ENCODE assay signal across 33 cellular contexts in genomic region chr1:223462866-223463404, GRCh38.
"Had no signal": no experiment of that assay in that cellular context is flagged by ENCODE, and none has a peak within 500 bp of the region (broad histone marks: within the 10 kb centered on the region; RNA-seq: fewer than 3 reads in every experiment).

No MANE protein-coding gene starts in this region.

- H3K4me3 ChIP-seq: adrenal gland, cardiac muscle cell had no signal

- ATAC-seq: activated CD8-positive, alpha-beta memory T cell treated with anti-CD3 and anti-CD28 coated beads, Interleukin-2, amount 10 ng/mL, durations not matched to agents 7 days and 5 days; activated CD8-positive, alpha-beta T cell treated with anti-CD3 and anti-CD28 coated beads, Interleukin-2, amount 10 ng/mL, durations not matched to agents 7 days and 5 days; activated naive CD4-positive, alpha-beta T cell treated with anti-CD3 and anti-CD28 coated beads, Interleukin-2, amount 50 U/mL, for 72 hours; activated T-cell treated with anti-CD3 and anti-CD28 coated beads, Interleukin-2, amount 50 U/mL, for 4 hours; activated T-cell treated with anti-CD3 and anti-CD28 coated beads, Interleukin-2, amount 50 U/mL, for 72 hours; activated T-helper 17 cell treated with anti-CD3 and anti-CD28 coated beads, Interleukin-2, amount 50 U/mL, for 72 hours had no signal

- H3K27ac ChIP-seq: adrenal gland, cardiac muscle cell, VCaP had no signal

- H3K9me3 ChIP-seq: adrenal gland had no signal

- H3K36me3 ChIP-seq: adrenal gland, cardiac muscle cell had no signal

- H3K27me3 ChIP-seq: adrenal gland, cardiac muscle cell had no signal

- FAIRE-seq: bronchial epithelial cell, TTC549 had no signal

- DNase-seq: activated B cell treated with CpG ODN at 0.5 μM for 24 hours; activated CD4-positive, alpha-beta memory T cell treated with anti-CD3 and anti-CD28 coated beads, Interleukin-2, amount 10 ng/mL, durations not matched to agents 7 days and 5 days; activated CD4-positive, alpha-beta T cell treated with anti-CD3 and anti-CD28 coated beads for 4 hours; activated CD4-positive, alpha-beta T cell treated with anti-CD3 and anti-CD28 coated beads, Interleukin-2, amount 10 ng/mL, durations not matched to agents 7 days and 5 days; activated CD4-positive, alpha-beta T cell treated with anti-CD3 and anti-CD28 coated beads, Interleukin-2, amount 50 U/mL, for 48 hours; activated CD4-positive, CD25-positive, alpha-beta regulatory T cell treated with anti-CD3 and anti-CD28 coated beads, Interleukin-2, amount 50 U/mL, for 72 hours; activated CD8-positive, alpha-beta memory T cell treated with anti-CD3 and anti-CD28 coated beads for 24 hours; activated CD8-positive, alpha-beta memory T cell treated with anti-CD3 and anti-CD28 coated beads, Interleukin-2, amount 10 ng/mL, durations not matched to agents 7 days and 5 days; activated CD8-positive, alpha-beta T cell treated with anti-CD3 and anti-CD28 coated beads, Interleukin-2, amount 10 ng/mL, durations not matched to agents 7 days and 5 days; activated effector memory CD4-positive, alpha-beta T cell treated with anti-CD3 and anti-CD28 coated beads, Interleukin-2, amount 50 U/mL, for 16 hours; activated gamma-delta T cell treated with Interleukin-2 at 50 U/mL for 16 hours; activated naive CD4-positive, alpha-beta T cell; activated naive CD4-positive, alpha-beta T cell treated with anti-CD3 and anti-CD28 coated beads for 36 hours; activated naive CD4-positive, alpha-beta T cell treated with anti-CD3 and anti-CD28 coated beads, Interleukin-2, amount 50 U/mL, for 16 hours; activated naive CD8-positive, alpha-beta T cell treated with anti-CD3 and anti-CD28 coated beads for 36 hours; activated T-cell treated with anti-CD3 and anti-CD28 coated beads for 4 hours; activated T-cell treated with anti-CD3 and anti-CD28 coated beads, Interleukin-2, amount 50 U/mL, for 1 hour; activated T-cell treated with anti-CD3 and anti-CD28 coated beads, Interleukin-2, amount 50 U/mL, for 4 hours; activated T-cell treated with anti-CD3 and anti-CD28 coated beads, Interleukin-2, amount 50 U/mL, for 72 hours; adrenal gland; amniotic stem cell; aorta; caudate nucleus; SW 1271; T-helper 1 cell; T-helper 2 cell; T-helper 9 cell had no signal
